6 cellular contexts compared by ENCODE assay signal in the genomic region with DNA sequence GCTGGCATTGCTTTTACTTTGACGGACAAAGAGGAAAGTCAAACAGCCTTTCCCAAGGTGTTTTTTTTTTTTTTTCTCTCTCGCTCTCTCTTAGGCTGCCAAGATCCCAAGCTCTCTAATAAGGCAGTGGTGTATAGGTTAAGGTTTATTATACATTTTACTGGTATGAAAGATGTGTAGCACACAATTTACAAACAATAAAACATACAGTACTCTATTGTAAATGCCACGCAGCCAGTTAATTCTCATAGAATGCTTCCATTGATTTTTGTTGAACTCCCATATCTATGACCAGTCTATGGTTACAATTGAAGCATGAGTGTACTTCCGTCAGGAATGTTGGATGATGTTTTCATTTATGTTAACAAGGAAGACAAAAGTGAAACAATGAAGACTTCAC.
"Had no signal": no experiment of that assay in that cellular context is flagged by ENCODE, and none has a peak within 500 bp of the region (broad histone marks: within the 10 kb centered on the region; RNA-seq: fewer than 3 reads in every experiment).

No MANE protein-coding gene starts in this region.

- ATAC-seq: GM23338, HepG2 had no signal

- H3K9me3 Mint-ChIP-seq: GM23338, H9 had no signal

- H3K36me3 Mint-ChIP-seq: IgD-negative memory B cell had no signal

- H3K4me1 Mint-ChIP-seq: GM23338, H9, IgD-negative memory B cell had no signal

- H3K4me3 Mint-ChIP-seq: GM23338, H9, IgD-negative memory B cell had no signal

- DNase-seq: H9, HCEC 1CT, KBM-7 had no signal

- H3K27ac Mint-ChIP-seq: GM23338, H9, IgD-negative memory B cell had no signal
